26 cellular contexts compared by ENCODE assay signal in the genomic region with DNA sequence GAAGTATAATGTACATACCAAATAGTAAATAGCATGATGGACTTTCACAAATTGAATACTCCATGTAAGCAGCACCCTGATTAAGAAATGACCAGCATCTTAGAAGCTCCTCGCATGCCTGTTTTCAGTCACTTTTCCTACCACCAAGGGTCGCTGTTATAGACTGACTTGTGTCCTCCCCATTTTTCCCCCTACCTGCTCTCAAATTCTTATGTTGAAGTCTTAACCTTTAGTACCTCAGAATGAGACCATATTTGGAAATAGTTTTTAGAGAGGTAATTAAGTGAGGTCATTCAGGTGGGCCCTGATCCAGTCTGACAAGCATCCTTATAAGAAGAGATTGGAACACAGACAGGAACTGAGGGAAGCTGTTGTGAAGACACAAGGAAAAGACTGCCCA.
DNase-seq lines count a peak whose midpoint lies in the region; ATAC-seq and TF ChIP-seq lines count a peak whose summit lies in the region.
"Had no signal": no experiment of that assay in that cellular context is flagged by ENCODE, and none has a peak within 500 bp of the region (broad histone marks: within the 10 kb centered on the region; RNA-seq: fewer than 3 reads in every experiment).

No MANE protein-coding gene starts in this region.

- in situ Hi-C loops in SK-MEL-5 (cut with HindIII; ENCODE audit: low pct_unique_long_range_greater_than_20kb, low sequenced_read_pairs), result no loop called here

- peak; percentile 53 for DNase-seq in GM12865 (ENCODE audit: low read depth)
- DNase-seq in HFFc6, result no peak
- DNase-seq in SK-MEL-5 (ENCODE audit: low read depth, low spot score), result peak; percentile 32
- DNase-seq in iPS-NIHi11 (ENCODE audit: low spot score), result peak; percentile 10
- no peak for DNase-seq in dedifferentiated amniotic fluid mesenchymal stem cell (ENCODE audit: extremely low spot score)
- DNase-seq in immature natural killer cell, result no peak
- DNase-seq in NCI-H1105 (lab: John Stamatoyannopoulos, UW), result no peak
- DNase-seq: activated CD4-positive, alpha-beta T cell treated with anti-CD3 and anti-CD28 coated beads for 4 hours; activated effector memory CD4-positive, alpha-beta T cell treated with Interleukin-2 at 50 U/mL for 16 hours; BE2C; DMS 273 treated with DMSO at 0.1 percent for 48 hours; GOT3; NCI-H146; NCI-H2171; NCI-H510A treated with DMSO at 0.1 percent for 48 hours; retina; SIG-M5 had no signal

- TF ChIP-seq CTCF in GM12865 (IDR thresholded peaks at IDR 0.05; ENCODE audit: insufficient read depth, low read depth, low read length, missing control alignments) (peak; percentile 20), HFFc6 (IDR thresholded peaks at IDR 0.05) (peak; percentile 37)

- H3K4me3 Mint-ChIP-seq in HFFc6 (no peak overlapping the region; the same call in 1 of the 2 replicates), immature natural killer cell (no peak overlapping the region)
- H3K4me3 Mint-ChIP-seq: neural crest cell; stimulated activated memory B cell treated with anti-CD40 and anti-IgM and Interleukin-4, amounts not matched to agents 10 μg/mL and 1 μg/mL and 100 μg/mL, for 72 hours; T-helper 2 cell treated with Interferon-gamma antibody and Interleukin-4, amounts not matched to agents 5 μg/mL and 100 μg/mL, for 36 hours; type B pancreatic cell had no signal

- H3K36me3 Mint-ChIP-seq in HFFc6 (ENCODE audit: low read depth) (peaks cover 46% of the 10 kb centered on the region), immature natural killer cell (no peaks in the 10 kb centered on the region)

- peaks cover 20% of the 10 kb centered on the region for H3K9me3 Mint-ChIP-seq in HFFc6
- H3K9me3 Mint-ChIP-seq in immature natural killer cell, result peaks cover 6 to 33% (median 23%) of the 10 kb centered on the region in 6 donors

- H3K27ac Mint-ChIP-seq in HFFc6 (no peak overlapping the region), immature natural killer cell (no peak overlapping the region)
- H3K27ac Mint-ChIP-seq: activated naive CD4-positive, alpha-beta T cell treated with anti-CD3 and anti-CD28 coated beads, Interleukin-2, amount 50 U/mL, for 72 hours; stimulated activated memory B cell treated with anti-CD40 and anti-IgM and Interleukin-4, amounts not matched to agents 10 μg/mL and 1 μg/mL and 100 μg/mL, for 72 hours; T-helper 2 cell treated with Interferon-gamma antibody and Interleukin-4, amounts not matched to agents 5 μg/mL and 100 μg/mL, for 36 hours; type B pancreatic cell had no signal

- no peak for ATAC-seq in GM19324 (IDR thresholded peaks at IDR 0.05; ENCODE audit: low FRiP score, unreplicated experiment)
- ATAC-seq: activated naive CD4-positive, alpha-beta T cell treated with anti-CD3 and anti-CD28 coated beads, Interleukin-2, amount 50 U/mL, for 72 hours; left lobe of liver; stimulated activated memory B cell treated with anti-CD40 and anti-IgM and Interleukin-4, amounts not matched to agents 10 μg/mL and 1 μg/mL and 100 μg/mL, for 72 hours had no signal

- H3K4me3 ChIP-seq in GM12865 (ENCODE audit: low read depth, low read length), result no peak overlapping the region
- H3K4me3 ChIP-seq: breast epithelium, skin epidermis had no signal

- peaks cover 18% of the 10 kb centered on the region; the same call in 1 of the 2 replicates for H3K4me1 Mint-ChIP-seq in HFFc6 (ENCODE audit: low read depth)
- H3K4me1 Mint-ChIP-seq in immature natural killer cell, result no peaks in the 10 kb centered on the region
- H3K4me1 Mint-ChIP-seq: neural crest cell had no signal

- H3K27me3 Mint-ChIP-seq in HFFc6 (ENCODE audit: insufficient read depth), result no peaks in the 10 kb centered on the region; the same call in 1 of the 2 replicates
- peaks cover 0 to 6% (median 0%) of the 10 kb centered on the region in 3 donors for H3K27me3 Mint-ChIP-seq in immature natural killer cell (ENCODE audit: low read depth in 3 of 3)
- H3K27me3 Mint-ChIP-seq: type B pancreatic cell had no signal

Comparison
In these comparisons a context has a peak if more than half of its experiments do, and no peak if none do; other contexts are left out.
1. DNase-seq: peak in GM12865 (single experiment), SK-MEL-5 (single experiment) and iPS-NIHi11 (single experiment); none in HFFc6 (single experiment), dedifferentiated amniotic fluid mesenchymal stem cell (single experiment), immature natural killer cell (0 of 3) and NCI-H1105 (single experiment).